Comparison of ENCODE assay signal across 8 cellular contexts in the genomic region with DNA sequence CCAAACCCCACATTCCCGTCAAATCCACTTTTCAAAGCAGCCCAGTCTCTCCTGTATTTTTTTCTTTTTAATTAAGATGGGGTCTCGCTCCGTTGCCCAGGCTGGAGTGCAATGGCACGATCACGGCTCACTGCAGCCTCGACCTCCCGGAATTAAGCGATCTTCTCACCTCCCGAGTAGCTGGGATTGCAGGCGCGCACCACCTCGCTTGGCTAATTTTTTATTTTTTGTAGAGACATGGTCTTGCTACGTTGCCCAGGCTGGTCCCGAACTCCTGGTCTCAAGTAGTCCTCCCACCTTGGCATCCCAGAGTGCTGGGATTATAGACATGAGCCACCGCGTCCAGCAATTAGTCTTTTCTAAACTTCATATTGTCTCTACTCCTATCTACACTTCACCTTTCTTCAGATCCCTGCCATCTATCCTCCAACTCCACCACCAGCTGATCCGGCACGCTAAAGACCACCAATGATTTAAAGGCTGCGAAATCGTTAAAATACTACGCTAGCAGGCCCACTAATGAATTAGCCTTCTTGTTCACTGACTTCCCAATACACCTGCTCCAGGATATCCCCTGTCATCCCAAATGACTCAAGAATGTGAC. TPM values are rescaled to one million over a fixed set of nuclear protein-coding genes. Genes with fewer than 3 reads are reported as not detected.
A peak's percentile ranks its signal among the peaks of the same experiment; 100 is the strongest.
DNase-seq lines count a peak whose midpoint lies in the region; ATAC-seq and TF ChIP-seq lines count a peak whose summit lies in the region.

No MANE protein-coding gene starts in this region.

- H3K27me3 ChIP-seq in CD8-positive, alpha-beta T cell (ENCODE audit: insufficient read depth, low read length) = no peaks in the 10 kb centered on the region
- H3K27me3 ChIP-seq in RWPE2 (ENCODE audit: insufficient read depth, poor library complexity, severe bottlenecking) = no peaks in the 10 kb centered on the region
- no peaks in the 10 kb centered on the region for H3K27me3 ChIP-seq in esophagus (ENCODE audit: control insufficient read depth in 1 of 2, insufficient read depth in 2 of 2, low read length in 2 of 2)
- no peaks in the 10 kb centered on the region for H3K27me3 ChIP-seq in osteoblast (ENCODE audit: insufficient read depth, low read length)

- CTCF ChIA-PET in CD8-positive, alpha-beta T cell (lab: Charles Lee) = interaction anchor here (1.5 kb wide), 1 partner anchor 14 kb away, joined by 3 read pairs; no protein-coding TSS in a partner anchor

- H3K36me3 Mint-ChIP-seq in CD8-positive, alpha-beta T cell = peaks cover 52% of the 10 kb centered on the region

- POLR2A ChIA-PET in CD8-positive, alpha-beta T cell (lab: Charles Lee) = no interaction called here

- no peaks in the 10 kb centered on the region for H3K9me3 Mint-ChIP-seq in CD8-positive, alpha-beta T cell

- no peak for DNase-seq in CD8-positive, alpha-beta T cell
- DNase-seq in RWPE2 (ENCODE audit: low spot score) (no peak), osteoblast (ENCODE audit: insufficient read length, low spot score, missing footprints) (no peak), Ammon's horn (ENCODE audit: low spot score) (no peak), NCI-H226 (no peak)

- peaks cover 32% of the 10 kb centered on the region for H3K4me1 Mint-ChIP-seq in CD8-positive, alpha-beta T cell (ENCODE audit: low read depth)

- peak overlapping the region; percentile 83 for H3K27ac ChIP-seq in CD8-positive, alpha-beta T cell (ENCODE audit: low read depth, low read length)
- peak overlapping the region; percentile 21 for H3K27ac ChIP-seq in RWPE2 (ENCODE audit: poor library complexity, severe bottlenecking)
- peak overlapping the region; percentile 82 to 91 for H3K27ac ChIP-seq in esophagus (ENCODE audit: low read depth in 2 of 2, low read length in 1 of 2)
- peak overlapping the region; percentile 88 for H3K27ac ChIP-seq in osteoblast (ENCODE audit: low read depth, low read length)

- peak overlapping the region; percentile 96 for H3K4me2 ChIP-seq in osteoblast (ENCODE audit: insufficient read depth, low read length)

- peaks cover 36% of the 10 kb centered on the region for H3K79me2 ChIP-seq in osteoblast (ENCODE audit: insufficient read depth, low read length)

- H3K36me3 ChIP-seq in CD8-positive, alpha-beta T cell (ENCODE audit: insufficient read depth, low read length) = peaks cover 24% of the 10 kb centered on the region
- peaks cover 50% of the 10 kb centered on the region for H3K36me3 ChIP-seq in RWPE2 (ENCODE audit: low read depth)
- H3K36me3 ChIP-seq in esophagus (ENCODE audit: control insufficient read depth in 2 of 2, insufficient read depth in 2 of 2, low read length in 1 of 2) = peaks cover 3 to 8% of the 10 kb centered on the region in 2 donors
- peaks cover 20% of the 10 kb centered on the region for H3K36me3 ChIP-seq in osteoblast (ENCODE audit: insufficient read depth, low read length)

- TF ChIP-seq CTCF in CD8-positive, alpha-beta T cell (IDR thresholded peaks at IDR 0.05) = no peak
- no peak for TF ChIP-seq CTCF in RWPE2 (IDR thresholded peaks at IDR 0.05; ENCODE audit: poor library complexity, severe bottlenecking)
- TF ChIP-seq CTCF in osteoblast (IDR thresholded peaks at IDR 0.05; ENCODE audit: extremely low read depth, low read depth, low read length) = no peak

- H3K27me3 Mint-ChIP-seq in CD8-positive, alpha-beta T cell (ENCODE audit: low read depth) = no peaks in the 10 kb centered on the region

- peak overlapping the region; percentile 95 for H3K27ac Mint-ChIP-seq in CD8-positive, alpha-beta T cell

- peaks cover 6% of the 10 kb centered on the region for H4K20me1 ChIP-seq in osteoblast (ENCODE audit: insufficient read depth, low read length)

- H3K4me1 ChIP-seq in CD8-positive, alpha-beta T cell (ENCODE audit: insufficient read depth, low read length) = peaks cover 21% of the 10 kb centered on the region
- H3K4me1 ChIP-seq in RWPE2 (ENCODE audit: insufficient read depth, poor library complexity, severe bottlenecking) (peaks cover 3% of the 10 kb centered on the region), esophagus (ENCODE audit: control insufficient read depth in 2 of 2, insufficient read depth in 2 of 2, low read length in 1 of 2) (peaks cover 0 to 2% of the 10 kb centered on the region in 2 donors), osteoblast (ENCODE audit: insufficient read depth, low read length) (peaks cover 10% of the 10 kb centered on the region)

- WGBS in esophagus, 2 donors = 61 to 62% methylated on average over 21 of the region's 21 CpGs

- intact Hi-C loops in CD8-positive, alpha-beta T cell (cut with DNase I, micrococcal nuclease) = loop anchor here (1.0 to 10.0 kb wide), 7 partner anchors 37 to 495 kb away; partner anchors contain the start of genes CWF19L1 (in 2 of the 2), ERLIN1 (in 2 of the 2), BLOC1S2 (in 1 of the 2) and COX15 (in 1 of the 2)

- H2AFZ ChIP-seq in osteoblast (ENCODE audit: low read length) = peak overlapping the region; percentile 97

- H3K9me3 ChIP-seq in CD8-positive, alpha-beta T cell (ENCODE audit: low read length) = no peaks in the 10 kb centered on the region
- H3K9me3 ChIP-seq in RWPE2 (ENCODE audit: severe bottlenecking) = no peaks in the 10 kb centered on the region
- H3K9me3 ChIP-seq in esophagus (ENCODE audit: control insufficient read depth in 2 of 2, insufficient read depth in 1 of 2, low read depth in 1 of 2, low read length in 1 of 2) = no peaks in the 10 kb centered on the region
- H3K9me3 ChIP-seq in osteoblast (ENCODE audit: low read depth, low read length) = no peaks in the 10 kb centered on the region

- H3K4me3 ChIP-seq in CD8-positive, alpha-beta T cell (ENCODE audit: low read depth, low read length) = peak overlapping the region; percentile 66
- H3K4me3 ChIP-seq in RWPE2 (ENCODE audit: severe bottlenecking) (peak overlapping the region; percentile 73), esophagus (ENCODE audit: low read depth in 1 of 2, low read length in 2 of 2) (peak overlapping the region; percentile 85 to 98), osteoblast (ENCODE audit: insufficient read depth, low read length) (peak overlapping the region; percentile 97)

- peak overlapping the region; percentile 93 for H3K4me3 Mint-ChIP-seq in CD8-positive, alpha-beta T cell

- no peak for ATAC-seq in CD8-positive, alpha-beta T cell
- ATAC-seq in RWPE2 (ENCODE audit: low read depth) (no peak), GM19452 (IDR thresholded peaks at IDR 0.05; ENCODE audit: unreplicated experiment) (no peak), HG03280 (IDR thresholded peaks at IDR 0.05; ENCODE audit: unreplicated experiment) (no peak)

RNA-seq across cellular contexts. Expression of gene CHUK, which starts 0.5 kb away (rescaled TPM):
- total RNA-seq in CD8-positive, alpha-beta T cell = 10 to 100 TPM; 19.7 to 22.9 TPM
- 1 to 10 TPM; 3.8 to 6.7 TPM for polyA plus RNA-seq in esophagus
- total RNA-seq in osteoblast = 22.4 and 23.2 TPM in 2 replicates

RNA-seq across cellular contexts. Expression of gene CWF19L1, which starts 37.5 kb away (rescaled TPM):
- total RNA-seq in CD8-positive, alpha-beta T cell = 10 to 100 TPM; 70.9 to 83.7 TPM
- 10 to 100 TPM; 11.4 to 11.5 TPM for polyA plus RNA-seq in esophagus
- total RNA-seq in osteoblast = 21.2 and 26.1 TPM in 2 replicates

RNA-seq across cellular contexts. Expression of gene ERLIN1, which starts 44.1 kb away (rescaled TPM):
- 1 to 10 TPM; 2.0 to 3.1 TPM for total RNA-seq in CD8-positive, alpha-beta T cell
- polyA plus RNA-seq in esophagus = 10 to 100 TPM in 1 of 2 donors, 1 to 10 TPM in 1; 6.6 to 18.7 TPM
- 28.6 and 33.0 TPM in 2 replicates for total RNA-seq in osteoblast

RNA-seq across cellular contexts. Expression of gene BLOC1S2, which starts 56.6 kb away (rescaled TPM):
- total RNA-seq in CD8-positive, alpha-beta T cell = 10 to 100 TPM; 58.4 to 59.7 TPM
- 10 to 100 TPM; 51.2 to 58.2 TPM for polyA plus RNA-seq in esophagus
- 46.3 and 51.3 TPM in 2 replicates for total RNA-seq in osteoblast

Comparison
In these comparisons a context has a peak if more than half of its experiments do, and no peak if none do; other contexts are left out.
1. H3K27ac ChIP-seq: peak in every context shown above with its lines; median percentile 88 in osteoblast; 86 in esophagus; 83 in CD8-positive, alpha-beta T cell; 21 in RWPE2.